In genomic region chrY:15455133-15455937, GRCh38 we compare ENCODE assay signal across 15 cellular contexts.
DNase-seq lines count a peak whose midpoint lies in the region; ATAC-seq and TF ChIP-seq lines count a peak whose summit lies in the region.
"Had no signal": no experiment of that assay in that cellular context is flagged by ENCODE, and none has a peak within 500 bp of the region (broad histone marks: within the 10 kb centered on the region; RNA-seq: fewer than 3 reads in every experiment).

No MANE protein-coding gene starts in this region.

- peak overlapping the region; percentile 23 for H3K4me3 Mint-ChIP-seq in activated naive CD4-positive, alpha-beta T cell treated with anti-CD3 and anti-CD28 coated beads, Interleukin-2, amount 50 U/mL, for 24 hours

- H3K27ac ChIP-seq in thoracic aorta = no peak overlapping the region
- H3K27ac ChIP-seq: BLaER1, cardiac muscle cell had no signal

- no peaks in the 10 kb centered on the region for H3K4me1 ChIP-seq in thoracic aorta (ENCODE audit: control insufficient read depth in 1 of 2, low read depth in 2 of 2)
- H3K4me1 ChIP-seq: BLaER1, esophagus squamous epithelium had no signal

- H3K27me3 ChIP-seq in thoracic aorta (replicated peaks; ENCODE audit: insufficient read depth) = no peaks in the 10 kb centered on the region
- H3K27me3 ChIP-seq: BLaER1, cardiac muscle cell, esophagus squamous epithelium had no signal

- no peaks in the 10 kb centered on the region for H3K36me3 ChIP-seq in thoracic aorta
- H3K36me3 ChIP-seq: BLaER1, cardiac muscle cell, esophagus squamous epithelium had no signal

- H3K4me3 ChIP-seq in LNCaP clone FGC (ENCODE audit: low read depth, low read length) = peak overlapping the region; percentile 59
- H3K4me3 ChIP-seq in epithelial cell of esophagus (ENCODE audit: low read length) = peak overlapping the region; percentile 43
- H3K4me3 ChIP-seq in thoracic aorta = peak overlapping the region; percentile 54
- H3K4me3 ChIP-seq: BLaER1, cardiac muscle cell had no signal

- no peaks in the 10 kb centered on the region for H3K4me1 Mint-ChIP-seq in activated naive CD4-positive, alpha-beta T cell treated with anti-CD3 and anti-CD28 coated beads, Interleukin-2, amount 50 U/mL, for 24 hours

- H3K9me3 Mint-ChIP-seq in activated naive CD4-positive, alpha-beta T cell treated with anti-CD3 and anti-CD28 coated beads, Interleukin-2, amount 50 U/mL, for 24 hours = no peaks in the 10 kb centered on the region

- no peak for DNase-seq in activated naive CD4-positive, alpha-beta T cell treated with anti-CD3 and anti-CD28 coated beads, Interleukin-2, amount 50 U/mL, for 16 hours
- DNase-seq in LNCaP clone FGC (ENCODE audit: low read depth) = no peak
- peak; percentile 41 for DNase-seq in epithelial cell of esophagus (ENCODE audit: low read depth)
- no peak for DNase-seq in thoracic aorta (ENCODE audit: low spot score)
- DNase-seq in NCI-H146 treated with DMSO at 0.1 percent for 48 hours (lab: John Stamatoyannopoulos, UW; ENCODE audit: unreplicated experiment) = no peak
- DNase-seq: esophagus squamous epithelium, H7, mammary epithelial cell, NCI-H446 had no signal

- H3K36me3 Mint-ChIP-seq in activated naive CD4-positive, alpha-beta T cell treated with anti-CD3 and anti-CD28 coated beads, Interleukin-2, amount 50 U/mL, for 24 hours = no peaks in the 10 kb centered on the region

- no peaks in the 10 kb centered on the region for H3K9me3 ChIP-seq in thoracic aorta
- H3K9me3 ChIP-seq: BLaER1, esophagus squamous epithelium had no signal

- H3K27me3 Mint-ChIP-seq in activated naive CD4-positive, alpha-beta T cell treated with anti-CD3 and anti-CD28 coated beads, Interleukin-2, amount 50 U/mL, for 24 hours = peaks cover 1% of the 10 kb centered on the region

- ATAC-seq in thoracic aorta (ENCODE audit: insufficient number of reproducible peaks, low FRiP score, low read depth) = no peak
- ATAC-seq in GM21447 (IDR thresholded peaks at IDR 0.05; ENCODE audit: unreplicated experiment) = no peak
- no peak for ATAC-seq in GM18870 (IDR thresholded peaks at IDR 0.05; ENCODE audit: unreplicated experiment)
- ATAC-seq: Panc1 had no signal

- H3K27ac Mint-ChIP-seq in activated naive CD4-positive, alpha-beta T cell treated with anti-CD3 and anti-CD28 coated beads, Interleukin-2, amount 50 U/mL, for 24 hours = no peak overlapping the region

- TF ChIP-seq CTCF in LNCaP clone FGC (IDR thresholded peaks at IDR 0.05; ENCODE audit: control insufficient read depth, extremely low read depth, insufficient read depth) = no peak
- no peak for TF ChIP-seq CTCF in epithelial cell of esophagus (IDR thresholded peaks at IDR 0.05; ENCODE audit: insufficient read depth, low read depth, low read length, missing control alignments)
- TF ChIP-seq CTCF in thoracic aorta (IDR thresholded peaks at IDR 0.05) = no peak
